9 cellular contexts compared by ENCODE assay signal in the genomic region with DNA sequence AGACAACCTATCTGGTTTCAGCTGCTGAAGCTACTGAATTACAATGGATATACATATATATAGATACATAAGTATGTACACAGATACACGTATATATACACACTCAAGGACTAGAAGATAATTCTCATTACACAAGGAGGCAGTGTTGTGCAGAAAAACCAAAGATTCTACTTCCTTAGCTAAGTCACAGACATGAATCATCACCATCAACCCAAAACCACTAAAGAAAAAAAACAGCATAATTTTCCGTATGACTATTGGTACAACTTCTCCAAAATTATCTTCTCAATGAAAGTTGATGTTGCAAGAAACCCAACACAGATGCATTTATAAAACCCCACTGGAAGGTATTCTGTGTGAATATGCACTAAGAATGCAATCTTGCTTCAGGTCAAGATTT. TPM values are rescaled to one million over a fixed set of nuclear protein-coding genes. Genes with fewer than 3 reads are reported as not detected.
DNase-seq lines count a peak whose midpoint lies in the region; ATAC-seq, FAIRE-seq and TF ChIP-seq lines count a peak whose summit lies in the region.
"Had no signal": no experiment of that assay in that cellular context is flagged by ENCODE, and none has a peak within 500 bp of the region (broad histone marks: within the 10 kb centered on the region; RNA-seq: fewer than 3 reads in every experiment).

No MANE protein-coding gene starts in this region.

- peak; percentile 99 for ATAC-seq in HG02870 (IDR thresholded peaks at IDR 0.05; ENCODE audit: unreplicated experiment)

- no peak overlapping the region for H3K4me3 ChIP-seq in BJ (ENCODE audit: low read depth, low read length)
- H3K4me3 ChIP-seq in adipocyte (ENCODE audit: low read length) = no peak overlapping the region
- H3K4me3 ChIP-seq in right atrium auricular region = no peak overlapping the region

- CTCF ChIA-PET in BJ (lab: Yijun Ruan, JAX) = interaction anchor here (0.6 to 10.8 kb wide), 25 partner anchors 10 to 518 kb away, joined by 3 to 128 read pairs (median 4); partner anchors contain the start of genes GNG5, RPF1 and SPATA1

- DNase-seq in BJ (ENCODE audit: low read depth) (peak; percentile 76), GM18507 (ENCODE audit: extremely low spot score, insufficient read length, low read depth) (peak; percentile 39), NCI-H2107 treated with DMSO at 0.1 percent for 48 hours (lab: John Stamatoyannopoulos, UW; ENCODE audit: unreplicated experiment) (peak; percentile 57), adipocyte (ENCODE audit: low read depth) (peak; percentile 92), right atrium auricular region (ENCODE audit: low spot score) (no peak), superior temporal gyrus (ENCODE audit: extremely low spot score) (peak; percentile 82)
- DNase-seq in stimulated activated CD4-positive, alpha-beta T cell treated with anti-CD3 and anti-CD28 coated beads, Interleukin-15, amount 100 ng/mL, for 24 hours = no peak

- H3K9ac ChIP-seq in adipocyte (ENCODE audit: low read length) = no peak overlapping the region

- H3K27ac ChIP-seq in right atrium auricular region = no peak overlapping the region

- peak; percentile 52; the same call in 1 of the 2 replicates for TF ChIP-seq CTCF in BJ (IDR thresholded peaks at IDR 0.05; ENCODE audit: insufficient read depth, low read depth, low read length)
- peak; percentile 28 to 59 for TF ChIP-seq CTCF in right atrium auricular region (IDR thresholded peaks at IDR 0.05)

- H3K27me3 ChIP-seq in BJ (ENCODE audit: control insufficient read depth, insufficient read depth, low read length) (no peaks in the 10 kb centered on the region), adipocyte (replicated peaks; ENCODE audit: control insufficient read depth, insufficient read depth, low read length) (no peaks in the 10 kb centered on the region), right atrium auricular region (no peaks in the 10 kb centered on the region)

- POLR2A ChIA-PET in BJ (lab: Charles Lee) = interaction anchor here (0.6 kb wide), 1 partner anchor 37 kb away, joined by 3 read pairs; no protein-coding TSS in a partner anchor

- no peaks in the 10 kb centered on the region for H3K9me3 ChIP-seq in adipocyte (ENCODE audit: control insufficient read depth, low read length)
- no peaks in the 10 kb centered on the region for H3K9me3 ChIP-seq in right atrium auricular region

- H3K4me1 ChIP-seq in adipocyte (ENCODE audit: control insufficient read depth, insufficient read depth, low read length) = no peaks in the 10 kb centered on the region
- H3K4me1 ChIP-seq in right atrium auricular region = no peaks in the 10 kb centered on the region

- FAIRE-seq in GM18507 (lab: Jason Lieb, UNC) = peak; percentile 80

- no peaks in the 10 kb centered on the region for H3K36me3 ChIP-seq in BJ (ENCODE audit: control insufficient read depth, insufficient read depth, low read length)
- H3K36me3 ChIP-seq in adipocyte (ENCODE audit: control insufficient read depth, insufficient read depth, low read length, severe bottlenecking) = no peaks in the 10 kb centered on the region
- H3K36me3 ChIP-seq in right atrium auricular region = no peaks in the 10 kb centered on the region

RNA-seq across cellular contexts. Expression of gene RPF1, which starts 36.8 kb away (rescaled TPM):
- polyA plus RNA-seq in BJ (2011; rRNA removed) = 17.1 and 31.1 TPM in 2 replicates
- polyA minus RNA-seq in BJ (2011; rRNA and poly(A)+ RNA removed) = 3.8 and 3.9 TPM in 2 replicates
- 10 to 100 TPM; 39.0 to 41.5 TPM for total RNA-seq in right atrium auricular region

RNA-seq across cellular contexts. Expression of gene DNASE2B, which starts 44.0 kb away (rescaled TPM):
- not detected in 2 replicates for polyA plus RNA-seq in BJ (2011; rRNA removed)
- polyA minus RNA-seq in BJ (2011; rRNA and poly(A)+ RNA removed) = not detected in 2 replicates
- total RNA-seq in right atrium auricular region = not detected
- total RNA-seq: T-helper 2 cell treated with Interferon-gamma antibody and Interleukin-4, amounts not matched to agents 100 ng/mL and 5 ng/mL, for 36 hours had no signal

Comparison
In these comparisons a context has a peak if more than half of its experiments do, and no peak if none do; other contexts are left out.
1. DNase-seq: peak in BJ (single experiment), GM18507 (single experiment), NCI-H2107 treated with DMSO at 0.1 percent for 48 hours (single experiment), adipocyte (single experiment) and superior temporal gyrus (single experiment); none in right atrium auricular region (single experiment) and stimulated activated CD4-positive, alpha-beta T cell treated with anti-CD3 and anti-CD28 coated beads, Interleukin-15, amount 100 ng/mL, for 24 hours (single experiment).